In the genomic region with DNA sequence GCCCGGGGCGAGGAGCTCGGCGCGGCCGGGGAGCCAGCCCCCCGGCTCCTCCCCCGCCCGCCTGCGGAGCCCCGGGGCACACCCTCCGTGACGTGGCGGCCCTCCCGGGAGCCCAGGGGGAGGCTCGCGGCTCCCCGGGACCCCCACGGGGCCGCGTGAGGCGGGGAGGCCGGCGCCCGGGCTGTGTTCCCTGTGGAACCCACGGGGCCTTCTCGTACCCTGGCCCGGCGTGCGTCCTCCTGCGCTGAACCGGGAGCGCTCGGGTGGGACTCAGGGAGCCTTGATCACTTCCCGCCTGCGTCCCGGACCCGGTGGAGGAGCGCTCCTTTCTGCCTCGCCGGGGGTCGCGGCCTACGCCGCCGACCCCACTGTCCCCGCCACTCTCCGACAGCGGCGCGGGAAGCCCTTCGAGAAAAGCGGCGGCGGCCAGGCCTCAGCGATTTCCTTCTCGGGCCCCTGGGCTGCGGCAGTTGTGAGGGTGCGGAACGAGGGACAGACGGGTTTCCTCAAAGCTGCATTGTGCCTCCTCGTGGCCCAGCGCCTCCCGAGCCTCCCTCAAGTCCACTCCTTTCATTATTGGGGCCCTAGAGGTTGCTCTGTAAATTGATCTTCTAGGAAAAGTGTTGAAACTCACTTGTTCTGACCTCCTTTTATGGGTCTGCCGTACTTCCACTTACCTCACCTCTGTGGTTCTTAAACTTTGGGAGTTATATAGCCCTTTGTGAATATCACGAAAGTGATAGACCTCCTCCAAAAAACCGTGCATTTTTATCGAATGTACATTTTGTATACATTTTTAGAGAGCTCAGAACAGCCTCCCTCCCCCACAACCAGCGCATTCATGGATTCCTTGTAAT, we compare ENCODE assay signal across 8 cellular contexts. TPM values are rescaled to one million over a fixed set of nuclear protein-coding genes. Genes with fewer than 3 reads are reported as not detected.
A peak's percentile ranks its signal among the peaks of the same experiment; 100 is the strongest.
DNase-seq lines count a peak whose midpoint lies in the region; ATAC-seq and TF ChIP-seq lines count a peak whose summit lies in the region.

No MANE protein-coding gene starts in this region.

- H2AFZ ChIP-seq in SK-N-SH (ENCODE audit: low read depth) = peak overlapping the region; percentile 82

- no peaks in the 10 kb centered on the region for H4K20me1 ChIP-seq in SK-N-SH (ENCODE audit: insufficient read depth)

- H3K4me2 ChIP-seq in SK-N-SH = peak overlapping the region; percentile 78

- H3K9ac ChIP-seq in SK-N-SH (peak overlapping the region; percentile 91), adipocyte (ENCODE audit: low read length) (peak overlapping the region; percentile 96)

- 2% methylated on average over 5 of the region's 69 CpGs for WGBS in SK-N-SH (ENCODE audit: low lambda C conversion rate)
- under 1% methylated on average over 62 of the region's 69 CpGs for WGBS in prostate gland

- H3K4me3 ChIP-seq in SK-N-SH (ENCODE audit: low read depth in 2 of 2, low read length in 1 of 2) = peak overlapping the region; percentile 71 to 80
- peak overlapping the region; percentile 84 for H3K4me3 ChIP-seq in adipocyte (ENCODE audit: low read length)
- H3K4me3 ChIP-seq in prostate gland = peak overlapping the region; percentile 85 to 91

- CTCF ChIA-PET in SK-N-SH (lab: Yijun Ruan, JAX) = interaction anchor here (0.6 to 4.1 kb wide), 17 partner anchors 11 to 540 kb away, joined by 3 to 25 read pairs (median 3); a partner anchor contains a TSS

- peak; percentile 96 to 97 for ATAC-seq in left cardiac atrium

- H3K36me3 ChIP-seq in SK-N-SH (replicated peaks in 1 of 2; ENCODE audit: control insufficient read depth in 1 of 2, insufficient read depth in 2 of 2, low read length in 1 of 2) (peaks cover 14 to 15% of the 10 kb centered on the region in 2 experiments), adipocyte (ENCODE audit: control insufficient read depth, insufficient read depth, low read length, severe bottlenecking) (no peaks in the 10 kb centered on the region), prostate gland (no peaks in the 10 kb centered on the region)

- H3K9me3 ChIP-seq in SK-N-SH (no peaks in the 10 kb centered on the region), adipocyte (ENCODE audit: control insufficient read depth, low read length) (no peaks in the 10 kb centered on the region), prostate gland (no peaks in the 10 kb centered on the region)

- DNase-seq in GM04503 (ENCODE audit: low read depth) (peak; percentile 44), GOT3 (lab: John Stamatoyannopoulos, UW) (peak; percentile 73), LHCN-M2 (ENCODE audit: low read depth) (peak; percentile 85), SK-N-SH (peak; percentile 95), adipocyte (ENCODE audit: low read depth) (peak; percentile 90), left cardiac atrium (peak; percentile 83), prostate gland (ENCODE audit: low spot score) (peak; percentile 76), ureter (ENCODE audit: low spot score) (peak; percentile 72)

- H3K9me2 ChIP-seq in SK-N-SH = no peaks in the 10 kb centered on the region

- peak; percentile 50 for TF ChIP-seq RAD21 in SK-N-SH (IDR thresholded peaks at IDR 0.05; ENCODE audit: low read length)

- H3K4me1 ChIP-seq in SK-N-SH (ENCODE audit: control insufficient read depth in 1 of 2, insufficient read depth in 2 of 2, low read depth in 1 of 2, low read length in 1 of 2) (peaks cover 0 to 15% of the 10 kb centered on the region in 2 experiments; a peak in 2 of 4 replicates), adipocyte (ENCODE audit: control insufficient read depth, insufficient read depth, low read length) (peaks cover 18% of the 10 kb centered on the region), prostate gland (replicated peaks) (no peaks in the 10 kb centered on the region)

- peaks cover 37% of the 10 kb centered on the region; the same call in 1 of the 2 replicates for H3K79me2 ChIP-seq in SK-N-SH (ENCODE audit: insufficient read depth)

- H3F3A ChIP-seq in SK-N-SH (replicated peaks; ENCODE audit: insufficient read depth) = peaks cover 7% of the 10 kb centered on the region

- H3K27me3 ChIP-seq in SK-N-SH (ENCODE audit: insufficient read depth) (no peaks in the 10 kb centered on the region), adipocyte (replicated peaks; ENCODE audit: control insufficient read depth, insufficient read depth, low read length) (no peaks in the 10 kb centered on the region), prostate gland (replicated peaks; ENCODE audit: insufficient read depth) (no peaks in the 10 kb centered on the region)

- peak overlapping the region; percentile 91 to 94 for H3K27ac ChIP-seq in SK-N-SH (ENCODE audit: low read depth in 2 of 2, low read length in 1 of 2)
- H3K27ac ChIP-seq in prostate gland = peak overlapping the region; percentile 99 to 100

- intact Hi-C loops in left cardiac atrium (cut with DNase I) (no loop called here), prostate gland (cut with DNase I) (loop anchor here (1.0 kb wide), 1 partner anchor 82 kb away; a partner anchor contains a TSS)

- no peak for TF ChIP-seq POLR2A in prostate gland (IDR thresholded peaks at IDR 0.05)

- TF ChIP-seq CTCF in SK-N-SH (IDR thresholded peaks at IDR 0.05) (peak; percentile 55), prostate gland (IDR thresholded peaks at IDR 0.05) (peak in 3 of 4 experiments; percentile 14 to 48 (median 47))

- TF ChIP-seq EP300 in SK-N-SH (IDR thresholded peaks at IDR 0.05; ENCODE audit: borderline replicate concordance in 1 of 2, low read depth in 1 of 2, low read length in 1 of 2) = no peak; a peak in 1 of 4 replicates

- POLR2A ChIA-PET in SK-N-SH (lab: Yijun Ruan, JAX) = interaction anchor here (0.6 to 2.0 kb wide), 2 partner anchors 20 to 160 kb away, joined by 4 to 12 read pairs; a partner anchor contains a TSS

TF ChIP-seq in SK-N-SH, 30 proteins besides CTCF, POLR2A, EP300 and RAD21:
- TF ChIP-seq MXI1 (IDR thresholded peaks at IDR 0.05; ENCODE audit: low read depth, low read length) (peak; percentile 86; the same call in 1 of the 2 replicates), RCOR1 (IDR thresholded peaks at IDR 0.05; ENCODE audit: low read length) (no peak), TCF12 (IDR thresholded peaks at IDR 0.05) (0 out of 2 replicates have a peak, but pooled peaks have one; percentile 2), YY1 (IDR thresholded peaks at IDR 0.05; ENCODE audit: low read depth) (0 out of 2 replicates have a peak, but pooled peaks have one; percentile 46), SMC3 (IDR thresholded peaks at IDR 0.05; ENCODE audit: low read depth, low read length) (peak; percentile 27; the same call in 1 of the 2 replicates)
- TF ChIP-seq, protein P1, sequence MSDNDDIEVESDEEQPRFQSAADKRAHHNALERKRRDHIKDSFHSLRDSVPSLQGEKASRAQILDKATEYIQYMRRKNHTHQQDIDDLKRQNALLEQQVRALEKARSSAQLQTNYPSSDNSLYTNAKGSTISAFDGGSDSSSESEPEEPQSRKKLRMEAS (IDR thresholded peaks at IDR 0.05; ENCODE audit: low read depth) = peak; percentile 85

RNA-seq across cellular contexts. Expression of a gene that starts 0.6 kb away (rescaled TPM):
- total RNA-seq in LHCN-M2 (2014; rRNA removed) = 19.2 and 24.4 TPM in 2 replicates
- polyA plus RNA-seq in LHCN-M2 (2012) = 13.2 TPM
- polyA plus RNA-seq in SK-N-SH (2012; rRNA removed) = 25.7 and 28.6 TPM in 2 replicates
- 12.2 and 16.4 TPM in 2 replicates for polyA plus RNA-seq in SK-N-SH (2012; cell fraction: cytosol; rRNA removed)
- 38.0 and 54.5 TPM in 2 replicates for polyA plus RNA-seq in SK-N-SH (2012; cell fraction: nucleus; rRNA removed)
- total RNA-seq in left cardiac atrium = 10 to 100 TPM; 14.3 to 23.0 TPM
- total RNA-seq in prostate gland = 10 to 100 TPM; 49.2 to 54.0 TPM
- 79.0 TPM for total RNA-seq in ureter

RNA-seq across cellular contexts. Expression of a gene that starts 19.6 kb away (rescaled TPM):
- total RNA-seq in LHCN-M2 (2014; rRNA removed) (10.2 and 13.4 TPM in 2 replicates), left cardiac atrium (10 to 100 TPM in 1 of 2 donors, 1 to 10 TPM in 1; 9.2 to 10.2 TPM), prostate gland (10 to 100 TPM; 15.0 to 21.0 TPM), ureter (14.6 TPM)
- polyA plus RNA-seq in LHCN-M2 (2012) = 6.1 TPM
- 7.8 and 8.8 TPM in 2 replicates for polyA plus RNA-seq in SK-N-SH (2012; rRNA removed)
- 8.8 and 11.2 TPM in 2 replicates for polyA plus RNA-seq in SK-N-SH (2012; cell fraction: cytosol; rRNA removed)
- 5.2 and 5.5 TPM in 2 replicates for polyA plus RNA-seq in SK-N-SH (2012; cell fraction: nucleus; rRNA removed)

RNA-seq across cellular contexts. Expression of a gene that starts 19.6 kb away (rescaled TPM):
- total RNA-seq in LHCN-M2 (2014; rRNA removed) = 1.8 and 2.0 TPM in 2 replicates
- polyA plus RNA-seq in LHCN-M2 (2012) = 1.7 TPM
- polyA plus RNA-seq in SK-N-SH (2012; rRNA removed) = 0.48 and 0.57 TPM in 2 replicates
- 0.77 and 0.99 TPM in 2 replicates for polyA plus RNA-seq in SK-N-SH (2012; cell fraction: cytosol; rRNA removed)
- 1.1 and 1.9 TPM in 2 replicates for polyA plus RNA-seq in SK-N-SH (2012; cell fraction: nucleus; rRNA removed)
- total RNA-seq in left cardiac atrium = 1 to 10 TPM; 1.2 to 2.3 TPM
- total RNA-seq in prostate gland = 10 to 100 TPM in 1 of 2 donors, 1 to 10 TPM in 1; 7.1 to 11.9 TPM
- total RNA-seq in ureter = 6.3 TPM

Comparison
In these comparisons a context has a peak if more than half of its experiments do, and no peak if none do; other contexts are left out.
1. Peak in every context shown above with its lines: DNase-seq, ATAC-seq, H3K4me3 ChIP-seq and H3K27ac ChIP-seq.
2. DNase-seq: peak in every context shown above with its lines; median percentile 95 in SK-N-SH; 90 in adipocyte; 85 in LHCN-M2; 83 in left cardiac atrium; 76 in prostate gland; 73 in GOT3; 72 in ureter; 44 in GM04503.